ENCODE assay signal across 16 cellular contexts in genomic region chr2:203999844-204000243, GRCh38.
DNase-seq lines count a peak whose midpoint lies in the region; ATAC-seq lines count a peak whose summit lies in the region.
"Had no signal": no experiment of that assay in that cellular context is flagged by ENCODE, and none has a peak within 500 bp of the region (broad histone marks: within the 10 kb centered on the region; RNA-seq: fewer than 3 reads in every experiment).

No MANE protein-coding gene starts in this region.

- H3K9me3 Mint-ChIP-seq in activated naive CD8-positive, alpha-beta T cell (ENCODE audit: low read depth) = peaks cover 7% of the 10 kb centered on the region
- H3K9me3 Mint-ChIP-seq in activated naive CD8-positive, alpha-beta T cell treated with anti-CD3 and anti-CD28 coated beads, Interleukin-2, amount 50 U/mL, for 24 hours = peaks cover 6% of the 10 kb centered on the region
- H3K9me3 Mint-ChIP-seq in central memory CD8-positive, alpha-beta T cell = no peaks in the 10 kb centered on the region

- no peak for DNase-seq in activated naive CD8-positive, alpha-beta T cell treated with anti-CD3 and anti-CD28 coated beads, Interleukin-2, amount 50 U/mL, for 24 hours
- peak; percentile 64 for DNase-seq in DMS79 (lab: John Stamatoyannopoulos, UW)
- DNase-seq in central memory CD8-positive, alpha-beta T cell (ENCODE audit: low spot score in 2 of 2) = no peak
- DNase-seq in NCI-H2081 treated with DMSO at 0.1 percent for 48 hours (lab: John Stamatoyannopoulos, UW) = no peak
- no peak for DNase-seq in NCI-H1417 (lab: John Stamatoyannopoulos, UW)
- no peak for DNase-seq in retina
- DNase-seq: BE2C, COR-L47, H7, NCI-H146, NCI-H2081, NCI-H510A treated with DMSO at 0.1 percent for 48 hours, NCI-H82, PC-9 had no signal

- no peak for ATAC-seq in activated naive CD8-positive, alpha-beta T cell treated with anti-CD3 and anti-CD28 coated beads, Interleukin-2, amount 50 U/mL, for 24 hours
- ATAC-seq in central memory CD8-positive, alpha-beta T cell (replicated peaks; ENCODE audit: extremely low read depth, poor library complexity, severe bottlenecking) = no peak
- ATAC-seq: HepG2 had no signal

- no peaks in the 10 kb centered on the region for H3K27me3 Mint-ChIP-seq in activated naive CD8-positive, alpha-beta T cell
- no peaks in the 10 kb centered on the region for H3K27me3 Mint-ChIP-seq in activated naive CD8-positive, alpha-beta T cell treated with anti-CD3 and anti-CD28 coated beads, Interleukin-2, amount 50 U/mL, for 24 hours
- H3K27me3 Mint-ChIP-seq in central memory CD8-positive, alpha-beta T cell = no peaks in the 10 kb centered on the region

- H3K27ac Mint-ChIP-seq in activated naive CD8-positive, alpha-beta T cell = peak overlapping the region; percentile 61
- H3K27ac Mint-ChIP-seq in activated naive CD8-positive, alpha-beta T cell treated with anti-CD3 and anti-CD28 coated beads, Interleukin-2, amount 50 U/mL, for 24 hours = no peak overlapping the region
- peak overlapping the region; percentile 62 for H3K27ac Mint-ChIP-seq in central memory CD8-positive, alpha-beta T cell (ENCODE audit: low read depth)

- no peak overlapping the region for H3K4me3 Mint-ChIP-seq in activated naive CD8-positive, alpha-beta T cell
- H3K4me3 Mint-ChIP-seq in activated naive CD8-positive, alpha-beta T cell treated with anti-CD3 and anti-CD28 coated beads, Interleukin-2, amount 50 U/mL, for 24 hours = no peak overlapping the region
- H3K4me3 Mint-ChIP-seq in central memory CD8-positive, alpha-beta T cell = no peak overlapping the region

- peaks cover 83% of the 10 kb centered on the region for H3K4me1 Mint-ChIP-seq in activated naive CD8-positive, alpha-beta T cell (ENCODE audit: low read depth)
- H3K4me1 Mint-ChIP-seq in activated naive CD8-positive, alpha-beta T cell treated with anti-CD3 and anti-CD28 coated beads, Interleukin-2, amount 50 U/mL, for 24 hours = peaks cover 76% of the 10 kb centered on the region
- H3K4me1 Mint-ChIP-seq in central memory CD8-positive, alpha-beta T cell = peaks cover 70% of the 10 kb centered on the region

- peaks cover 7% of the 10 kb centered on the region for H3K36me3 Mint-ChIP-seq in activated naive CD8-positive, alpha-beta T cell
- peaks cover 2% of the 10 kb centered on the region for H3K36me3 Mint-ChIP-seq in activated naive CD8-positive, alpha-beta T cell treated with anti-CD3 and anti-CD28 coated beads, Interleukin-2, amount 50 U/mL, for 24 hours (ENCODE audit: low read depth)
- no peaks in the 10 kb centered on the region for H3K36me3 Mint-ChIP-seq in central memory CD8-positive, alpha-beta T cell (ENCODE audit: insufficient read depth)
